Comparison of ENCODE assay signal across 8 cellular contexts in the genomic region with DNA sequence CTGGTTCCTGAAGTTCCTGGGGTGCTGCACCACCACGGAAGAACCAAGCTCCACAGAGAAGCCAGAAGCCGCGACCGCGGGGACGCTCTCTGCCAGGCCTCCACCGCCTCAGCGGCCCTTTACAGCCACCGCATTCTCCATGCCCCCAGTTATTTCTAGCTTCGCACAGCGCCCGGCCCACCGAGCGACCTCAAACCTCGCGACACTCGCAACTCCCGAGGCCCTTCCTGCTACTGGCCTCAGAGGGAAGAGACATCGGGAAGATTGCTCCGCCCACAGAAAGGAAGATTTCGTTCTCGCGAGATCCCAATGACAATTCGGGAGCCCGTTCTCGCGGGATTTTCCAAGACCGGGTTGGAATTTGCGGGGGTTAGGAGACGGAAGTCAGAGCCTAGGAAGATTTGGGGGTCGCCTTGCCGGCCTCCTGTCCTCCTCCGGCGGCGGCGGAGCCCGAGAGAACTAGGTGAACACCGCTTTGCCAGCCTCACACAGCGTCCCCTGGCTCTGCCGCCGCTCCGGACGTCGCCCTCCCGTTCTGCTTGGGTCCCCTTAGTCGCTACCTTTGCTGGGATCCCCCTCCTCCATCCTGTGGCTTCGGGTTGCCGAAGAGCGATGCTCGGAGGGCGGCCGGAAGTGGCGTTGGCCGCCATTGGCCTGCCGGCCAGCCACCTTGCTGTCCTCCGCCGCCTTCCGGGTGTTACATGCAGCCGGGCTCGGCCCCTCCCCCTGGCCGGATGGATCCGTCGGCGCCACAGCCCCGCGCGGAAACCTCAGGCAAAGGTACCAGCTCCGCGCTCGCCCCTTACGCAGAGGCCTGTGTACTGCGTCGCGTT. TPM values are rescaled to one million over a fixed set of nuclear protein-coding genes. Genes with fewer than 3 reads are reported as not detected.
DNase-seq lines count a peak whose midpoint lies in the region; ATAC-seq and TF ChIP-seq lines count a peak whose summit lies in the region.

A gene with protein sequence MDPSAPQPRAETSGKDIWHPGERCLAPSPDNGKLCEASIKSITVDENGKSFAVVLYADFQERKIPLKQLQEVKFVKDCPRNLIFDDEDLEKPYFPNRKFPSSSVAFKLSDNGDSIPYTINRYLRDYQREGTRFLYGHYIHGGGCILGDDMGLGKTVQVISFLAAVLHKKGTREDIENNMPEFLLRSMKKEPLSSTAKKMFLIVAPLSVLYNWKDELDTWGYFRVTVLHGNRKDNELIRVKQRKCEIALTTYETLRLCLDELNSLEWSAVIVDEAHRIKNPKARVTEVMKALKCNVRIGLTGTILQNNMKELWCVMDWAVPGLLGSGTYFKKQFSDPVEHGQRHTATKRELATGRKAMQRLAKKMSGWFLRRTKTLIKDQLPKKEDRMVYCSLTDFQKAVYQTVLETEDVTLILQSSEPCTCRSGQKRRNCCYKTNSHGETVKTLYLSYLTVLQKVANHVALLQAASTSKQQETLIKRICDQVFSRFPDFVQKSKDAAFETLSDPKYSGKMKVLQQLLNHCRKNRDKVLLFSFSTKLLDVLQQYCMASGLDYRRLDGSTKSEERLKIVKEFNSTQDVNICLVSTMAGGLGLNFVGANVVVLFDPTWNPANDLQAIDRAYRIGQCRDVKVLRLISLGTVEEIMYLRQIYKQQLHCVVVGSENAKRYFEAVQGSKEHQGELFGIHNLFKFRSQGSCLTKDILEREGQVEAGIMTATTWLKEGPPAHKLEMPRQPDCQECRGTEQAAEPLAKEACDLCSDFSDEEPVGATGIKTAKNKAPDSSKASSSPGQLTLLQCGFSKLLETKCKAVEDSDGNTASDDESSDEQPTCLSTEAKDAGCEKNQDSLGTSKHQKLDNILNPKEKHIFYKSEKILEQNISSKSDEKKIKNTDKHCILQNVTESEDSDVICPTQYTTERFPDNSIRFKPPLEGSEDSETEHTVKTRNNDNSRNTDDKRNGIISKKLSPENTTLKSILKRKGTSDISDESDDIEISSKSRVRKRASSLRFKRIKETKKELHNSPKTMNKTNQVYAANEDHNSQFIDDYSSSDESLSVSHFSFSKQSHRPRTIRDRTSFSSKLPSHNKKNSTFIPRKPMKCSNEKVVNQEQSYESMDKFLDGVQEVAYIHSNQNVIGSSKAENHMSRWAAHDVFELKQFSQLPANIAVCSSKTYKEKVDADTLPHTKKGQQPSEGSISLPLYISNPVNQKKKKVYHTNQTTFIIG (N-terminal part only) (plus strand): TSS at position 387 of the 833 bp plus-strand sequence. CDS start 348 bp downstream, at position 735.

- WGBS in esophagus muscularis mucosa, result 0% methylated on average over 39 of the region's 74 CpGs

- H3K36me3 Mint-ChIP-seq in naive thymus-derived CD8-positive, alpha-beta T cell, result peaks cover 22 to 41% (median 41%) of the 10 kb centered on the region in 3 donors
- H3K36me3 Mint-ChIP-seq in stimulated activated naive B cell treated with anti-CD40 and anti-IgM and Interleukin-4, amounts not matched to agents 10 μg/mL and 1 μg/mL and 100 μg/mL, for 72 hours, result peaks cover 29 to 45% of the 10 kb centered on the region in 2 donors

- H3K9me3 ChIP-seq in esophagus muscularis mucosa, result no peaks in the 10 kb centered on the region

- peak in 1 of 3 experiments; percentile 24 for TF ChIP-seq CTCF in esophagus muscularis mucosa (IDR thresholded peaks at IDR 0.05)

- no peak within 1 kb of the TSS for H3K27ac Mint-ChIP-seq in naive thymus-derived CD8-positive, alpha-beta T cell
- H3K27ac Mint-ChIP-seq in stimulated activated naive B cell treated with anti-CD40 and anti-IgM and Interleukin-4, amounts not matched to agents 10 μg/mL and 1 μg/mL and 100 μg/mL, for 72 hours, result no peak within 1 kb of the TSS

- H3K36me3 ChIP-seq in esophagus muscularis mucosa, result peaks cover 0 to 7% (median 3%) of the 10 kb centered on the region in 4 donors

- no peak within 1 kb of the TSS for H3K27ac ChIP-seq in esophagus muscularis mucosa (replicated peaks in 1 of 4)

- TF ChIP-seq EP300 in esophagus muscularis mucosa (IDR thresholded peaks at IDR 0.05), result no peak

- POLR2A ChIA-PET in naive thymus-derived CD8-positive, alpha-beta T cell (lab: Charles Lee), result interaction anchor here (0.5 to 5.8 kb wide), 29 partner anchors 12 to 381 kb away, joined by 3 to 120 read pairs (median 5); no protein-coding TSS in a partner anchor

- TF ChIP-seq POLR2A in esophagus muscularis mucosa (IDR thresholded peaks at IDR 0.05; ENCODE audit: low read depth), result no peak

- H3K4me1 ChIP-seq in esophagus muscularis mucosa, result peaks cover 14 to 34% (median 27%) of the 10 kb centered on the region in 4 donors

- peaks cover 13 to 37% (median 27%) of the 10 kb centered on the region in 4 donors for H3K4me1 Mint-ChIP-seq in naive thymus-derived CD8-positive, alpha-beta T cell
- peaks cover 15 to 17% of the 10 kb centered on the region in 2 donors for H3K4me1 Mint-ChIP-seq in stimulated activated naive B cell treated with anti-CD40 and anti-IgM and Interleukin-4, amounts not matched to agents 10 μg/mL and 1 μg/mL and 100 μg/mL, for 72 hours

- no peaks in the 10 kb centered on the region for H3K27me3 ChIP-seq in esophagus muscularis mucosa

- peaks cover 0 to 22% (median 12%) of the 10 kb centered on the region in 9 donors for H3K9me3 Mint-ChIP-seq in naive thymus-derived CD8-positive, alpha-beta T cell
- H3K9me3 Mint-ChIP-seq in stimulated activated naive B cell treated with anti-CD40 and anti-IgM and Interleukin-4, amounts not matched to agents 10 μg/mL and 1 μg/mL and 100 μg/mL, for 72 hours, result no peaks in the 10 kb centered on the region

- peak; percentile 74 to 76 for ATAC-seq in naive thymus-derived CD8-positive, alpha-beta T cell
- ATAC-seq in stimulated activated naive B cell treated with anti-CD40 and anti-IgM and Interleukin-4, amounts not matched to agents 10 μg/mL and 1 μg/mL and 100 μg/mL, for 72 hours (replicated peaks), result peak; percentile 90 to 91

- H3K27me3 Mint-ChIP-seq in naive thymus-derived CD8-positive, alpha-beta T cell, result no peaks in the 10 kb centered on the region
- H3K27me3 Mint-ChIP-seq in stimulated activated naive B cell treated with anti-CD40 and anti-IgM and Interleukin-4, amounts not matched to agents 10 μg/mL and 1 μg/mL and 100 μg/mL, for 72 hours, result no peaks in the 10 kb centered on the region

- H3K4me3 ChIP-seq in esophagus muscularis mucosa, result no peak within 1 kb of the TSS

- DNase-seq in EL (peak; percentile 100), H4 (ENCODE audit: low spot score) (peak; percentile 97), Kasumi-1 (lab: John Stamatoyannopoulos, UW) (peak; percentile 94 to 97), RKO (ENCODE audit: low spot score) (peak; percentile 99), esophagus muscularis mucosa (ENCODE audit: extremely low spot score) (peak; percentile 98)
- DNase-seq in activated T-cell treated with anti-CD3 and anti-CD28 coated beads, Interleukin-2, amount 50 U/mL, for 48 hours, result peak; percentile 94 to 95
- peak; percentile 82 to 96 (median 92) for DNase-seq in naive thymus-derived CD8-positive, alpha-beta T cell
- peak; percentile 95 for DNase-seq in stimulated activated naive B cell treated with anti-CD40 and anti-IgM and Interleukin-4, amounts not matched to agents 10 μg/mL and 1 μg/mL and 100 μg/mL, for 72 hours

- intact Hi-C loops in esophagus muscularis mucosa (cut with DNase I), result loop anchor here (5.0 kb wide), 1 partner anchor 342 kb away; no protein-coding TSS in a partner anchor

- H3K4me3 Mint-ChIP-seq in naive thymus-derived CD8-positive, alpha-beta T cell, result no peak within 1 kb of the TSS
- no peak within 1 kb of the TSS for H3K4me3 Mint-ChIP-seq in stimulated activated naive B cell treated with anti-CD40 and anti-IgM and Interleukin-4, amounts not matched to agents 10 μg/mL and 1 μg/mL and 100 μg/mL, for 72 hours

RNA-seq across cellular contexts. Expression of the gene that starts here (rescaled TPM):
- 30.8 and 37.7 TPM in 2 replicates for total RNA-seq in H4 (2014; rRNA removed; shearing (Covaris generic))
- 10 to 100 TPM; 78.1 to 96.4 (median 86.5) TPM for total RNA-seq in esophagus muscularis mucosa
- total RNA-seq in naive thymus-derived CD8-positive, alpha-beta T cell, result 10 to 100 TPM; 78.0 to 78.4 TPM
- 10 to 100 TPM; 45.7 to 89.4 (median 62.8) TPM for polyA plus RNA-seq in naive thymus-derived CD8-positive, alpha-beta T cell
